1 cellular context compared by ENCODE assay signal in genomic region chr18:56988022-56988421, GRCh38.
TF ChIP-seq lines count a peak whose summit lies in the region.

No MANE protein-coding gene starts in this region.

TF ChIP-seq in WTC11, 78 proteins besides CTCF, POLR2A, EP300 and RAD21 (continued from another document):
- TF ChIP-seq USF2 (CRISPR knock-in tag; IDR thresholded peaks at IDR 0.05) (no peak), RORB (CRISPR knock-in tag; IDR thresholded peaks at IDR 0.05) (no peak)
